ENCODE assay signal across 8 cellular contexts in genomic region chr11:808427-809286, GRCh38. TPM values are rescaled to one million over a fixed set of nuclear protein-coding genes. Genes with fewer than 3 reads are reported as not detected.
DNase-seq lines count a peak whose midpoint lies in the region; ATAC-seq lines count a peak whose summit lies in the region.

No MANE protein-coding gene starts in this region.

- H3K27me3 Mint-ChIP-seq in activated CD4-positive, alpha-beta T cell treated with anti-CD3 and anti-CD28 coated beads, Interleukin-2, amount 10 ng/mL, durations not matched to agents 7 days and 5 days = no peaks in the 10 kb centered on the region
- peaks cover 2% of the 10 kb centered on the region for H3K27me3 Mint-ChIP-seq in dendritic cell treated with granulocyte-macrophage colony-stimulating factor and Interleukin-4, amounts not matched to agents 40 ng/mL and 50 ng/mL, for 4 days
- H3K27me3 Mint-ChIP-seq in naive B cell = no peaks in the 10 kb centered on the region

- peak overlapping the region; percentile 90 for H3K4me3 Mint-ChIP-seq in activated CD4-positive, alpha-beta T cell treated with anti-CD3 and anti-CD28 coated beads, Interleukin-2, amount 10 ng/mL, durations not matched to agents 7 days and 5 days
- peak overlapping the region; percentile 92 for H3K4me3 Mint-ChIP-seq in dendritic cell treated with granulocyte-macrophage colony-stimulating factor and Interleukin-4, amounts not matched to agents 40 ng/mL and 50 ng/mL, for 4 days
- peak overlapping the region; percentile 86 to 99 (median 97) for H3K4me3 Mint-ChIP-seq in naive B cell

- peak overlapping the region; percentile 98 for H3K27ac Mint-ChIP-seq in activated CD4-positive, alpha-beta T cell treated with anti-CD3 and anti-CD28 coated beads, Interleukin-2, amount 10 ng/mL, durations not matched to agents 7 days and 5 days
- H3K27ac Mint-ChIP-seq in dendritic cell treated with granulocyte-macrophage colony-stimulating factor and Interleukin-4, amounts not matched to agents 40 ng/mL and 50 ng/mL, for 4 days = peak overlapping the region; percentile 97
- H3K27ac Mint-ChIP-seq in naive B cell = peak overlapping the region; percentile 92 to 99 (median 98)

- intact Hi-C loops in dendritic cell treated with granulocyte-macrophage colony-stimulating factor and Interleukin-4, amounts not matched to agents 40 ng/mL and 50 ng/mL, for 4 days (cut with micrococcal nuclease) = loop anchor here (1.0 to 5.0 kb wide), 2 partner anchors 11 to 34 kb away; partner anchors contain the start of genes POLR2L and TSPAN4

- POLR2A ChIA-PET in activated CD4-positive, alpha-beta T cell treated with anti-CD3 and anti-CD28 coated beads, Interleukin-2, amount 10 ng/mL, durations not matched to agents 7 days and 5 days (lab: Charles Lee) = no interaction called here

- peaks cover 28% of the 10 kb centered on the region for H3K36me3 Mint-ChIP-seq in activated CD4-positive, alpha-beta T cell treated with anti-CD3 and anti-CD28 coated beads, Interleukin-2, amount 10 ng/mL, durations not matched to agents 7 days and 5 days (ENCODE audit: low read depth)
- H3K36me3 Mint-ChIP-seq in dendritic cell treated with granulocyte-macrophage colony-stimulating factor and Interleukin-4, amounts not matched to agents 40 ng/mL and 50 ng/mL, for 4 days (ENCODE audit: low read depth) = peaks cover 55% of the 10 kb centered on the region
- no peaks in the 10 kb centered on the region for H3K36me3 Mint-ChIP-seq in naive B cell

- peak; percentile 40 for DNase-seq in activated CD4-positive, alpha-beta T cell treated with anti-CD3 and anti-CD28 coated beads, Interleukin-2, amount 10 ng/mL, durations not matched to agents 7 days and 5 days
- no peak for DNase-seq in activated CD4-positive, alpha-beta T cell treated with anti-CD3 and anti-CD28 coated beads for 1 hour
- DNase-seq in OCI-M1 (lab: John Stamatoyannopoulos, UW) = peak; percentile 64
- no peak for DNase-seq in naive B cell
- DNase-seq in C1 segment of cervical spinal cord (lab: John Stamatoyannopoulos, UW) = no peak
- no peak for DNase-seq in NCI-H1694 treated with DMSO at 0.1 percent for 48 hours (lab: John Stamatoyannopoulos, UW)

- ATAC-seq in naive B cell (ENCODE audit: low read depth in 2 of 2) (no peak), HG02981 (IDR thresholded peaks at IDR 0.05; ENCODE audit: unreplicated experiment) (no peak)

- H3K4me1 Mint-ChIP-seq in activated CD4-positive, alpha-beta T cell treated with anti-CD3 and anti-CD28 coated beads, Interleukin-2, amount 10 ng/mL, durations not matched to agents 7 days and 5 days = peaks cover 46% of the 10 kb centered on the region
- H3K4me1 Mint-ChIP-seq in dendritic cell treated with granulocyte-macrophage colony-stimulating factor and Interleukin-4, amounts not matched to agents 40 ng/mL and 50 ng/mL, for 4 days (ENCODE audit: low read depth) = peaks cover 59% of the 10 kb centered on the region
- peaks cover 22 to 48% (median 43%) of the 10 kb centered on the region in 3 donors for H3K4me1 Mint-ChIP-seq in naive B cell

- no peaks in the 10 kb centered on the region for H3K9me3 Mint-ChIP-seq in activated CD4-positive, alpha-beta T cell treated with anti-CD3 and anti-CD28 coated beads, Interleukin-2, amount 10 ng/mL, durations not matched to agents 7 days and 5 days
- no peaks in the 10 kb centered on the region for H3K9me3 Mint-ChIP-seq in dendritic cell treated with granulocyte-macrophage colony-stimulating factor and Interleukin-4, amounts not matched to agents 40 ng/mL and 50 ng/mL, for 4 days
- H3K9me3 Mint-ChIP-seq in naive B cell = no peaks in the 10 kb centered on the region

- CTCF ChIA-PET in activated CD4-positive, alpha-beta T cell treated with anti-CD3 and anti-CD28 coated beads, Interleukin-2, amount 10 ng/mL, durations not matched to agents 7 days and 5 days (lab: Charles Lee) = interaction anchor here (0.6 to 2.2 kb wide), 7 partner anchors 8 to 25 kb away, joined by 3 to 12 read pairs (median 6); partner anchors contain the start of gene PNPLA2

RNA-seq across cellular contexts. Expression of gene RPLP2, which starts 1.1 kb away (rescaled TPM):
- 1,000 to 10,000 TPM; 1,927 to 2,229 TPM for total RNA-seq in activated CD4-positive, alpha-beta T cell treated with anti-CD3 and anti-CD28 coated beads, Interleukin-2, amount 10 ng/mL, durations not matched to agents 7 days and 5 days
- polyA plus RNA-seq in naive B cell (ENCODE audit: low read depth in 6 of 6) = 1,000 to 10,000 TPM; 1,447 to 3,573 (median 3,150) TPM

RNA-seq across cellular contexts. Expression of gene PIDD1, which starts 3.6 kb away (rescaled TPM):
- 10 to 100 TPM; 47.9 to 60.4 TPM for total RNA-seq in activated CD4-positive, alpha-beta T cell treated with anti-CD3 and anti-CD28 coated beads, Interleukin-2, amount 10 ng/mL, durations not matched to agents 7 days and 5 days
- polyA plus RNA-seq in naive B cell (ENCODE audit: low read depth in 6 of 6) = 1 to 10 TPM in 5 of 6 donors, not detected in 1; 2.6 to 6.2 (median 3.5) TPM

RNA-seq across cellular contexts. Expression of gene PNPLA2, which starts 10.1 kb away (rescaled TPM):
- 10 to 100 TPM; 68.9 to 71.9 TPM for total RNA-seq in activated CD4-positive, alpha-beta T cell treated with anti-CD3 and anti-CD28 coated beads, Interleukin-2, amount 10 ng/mL, durations not matched to agents 7 days and 5 days
- polyA plus RNA-seq in naive B cell (ENCODE audit: low read depth in 6 of 6) = 10 to 100 TPM; 13.0 to 49.9 (median 26.9) TPM

RNA-seq across cellular contexts. Expression of gene SLC25A22, which starts 10.6 kb away (rescaled TPM):
- total RNA-seq in activated CD4-positive, alpha-beta T cell treated with anti-CD3 and anti-CD28 coated beads, Interleukin-2, amount 10 ng/mL, durations not matched to agents 7 days and 5 days = 10 to 100 TPM; 45.9 to 49.1 TPM
- polyA plus RNA-seq in naive B cell (ENCODE audit: low read depth in 6 of 6) = 1 to 10 TPM; 6.8 to 9.4 (median 7.2) TPM

RNA-seq across cellular contexts. Expression of gene CEND1, which starts 18.8 kb away (rescaled TPM):
- total RNA-seq in activated CD4-positive, alpha-beta T cell treated with anti-CD3 and anti-CD28 coated beads, Interleukin-2, amount 10 ng/mL, durations not matched to agents 7 days and 5 days = under 1 TPM; 0.20 to 0.60 TPM
- polyA plus RNA-seq in naive B cell (ENCODE audit: low read depth in 6 of 6) = not detected

Comparison
In these comparisons a context has a peak if more than half of its experiments do, and no peak if none do; other contexts are left out.
1. DNase-seq: peak in activated CD4-positive, alpha-beta T cell treated with anti-CD3 and anti-CD28 coated beads, Interleukin-2, amount 10 ng/mL, durations not matched to agents 7 days and 5 days (single experiment) and OCI-M1 (single experiment); none in activated CD4-positive, alpha-beta T cell treated with anti-CD3 and anti-CD28 coated beads for 1 hour (single experiment), naive B cell (single experiment), C1 segment of cervical spinal cord (0 of 14) and NCI-H1694 treated with DMSO at 0.1 percent for 48 hours (single experiment).
2. Peak in every context shown above with its lines, with median percentiles within 50 percentile points of each other: H3K27ac Mint-ChIP-seq and H3K4me3 Mint-ChIP-seq.